ENCODE assay signal across 15 cellular contexts in genomic region chr7:81150951-81151361, GRCh38.
DNase-seq lines count a peak whose midpoint lies in the region; ATAC-seq, FAIRE-seq and TF ChIP-seq lines count a peak whose summit lies in the region.
"Had no signal": no experiment of that assay in that cellular context is flagged by ENCODE, and none has a peak within 500 bp of the region (broad histone marks: within the 10 kb centered on the region; RNA-seq: fewer than 3 reads in every experiment).

No MANE protein-coding gene starts in this region.

- H2AK5ac ChIP-seq in H1 (ENCODE audit: low read depth, low read length) = no peak overlapping the region
- H2AK5ac ChIP-seq in mesendoderm (ENCODE audit: low read length) = no peak overlapping the region

- no peak overlapping the region for H3K23ac ChIP-seq in H1 (ENCODE audit: insufficient read length)
- no peak overlapping the region for H3K23ac ChIP-seq in mesendoderm (ENCODE audit: low read length)

- H2BK15ac ChIP-seq in H1 (ENCODE audit: low read length) (no peak overlapping the region), mesendoderm (replicated peaks; ENCODE audit: low read depth) (no peak overlapping the region)

- WGBS in H1 (ENCODE audit: extremely low coverage in 1 of 2, insufficient coverage in 1 of 2, insufficient read length in 1 of 2, insufficient replicate concordance in 2 of 2, low coverage in 1 of 2, low lambda C conversion rate in 2 of 2, missing lambda C conversion rate in 1 of 2), 2 experiments = 94% methylated on average over 1 of the region's 1 CpG; no CpG with 5 or more reads in 1 of the 2 experiments
- no CpG with 5 or more reads among the region's 1 CpG for WGBS in mesendoderm (ENCODE audit: extremely low coverage, insufficient coverage, low lambda C conversion rate)

- CTCF ChIA-PET in H1 (lab: Charles Lee; ENCODE audit: partially characterized antibody) = interaction anchor here (1.4 kb wide), 1 partner anchor 106 kb away, joined by 3 read pairs; no protein-coding TSS in a partner anchor
- CTCF ChIA-PET in CD4-positive, alpha-beta T cell (lab: Charles Lee) = no interaction called here

- H3K36me3 ChIP-seq in ACC112 (ENCODE audit: insufficient read depth, low read length) = no peaks in the 10 kb centered on the region
- no peaks in the 10 kb centered on the region for H3K36me3 ChIP-seq in H1 (ENCODE audit: control insufficient read depth in 2 of 4, insufficient read depth in 4 of 4, low read length in 3 of 4)
- no peaks in the 10 kb centered on the region for H3K36me3 ChIP-seq in mesendoderm (ENCODE audit: control insufficient read depth, insufficient read depth, low read length)
- H3K36me3 ChIP-seq: tibial artery had no signal

- FAIRE-seq in H1 (lab: Jason Lieb, UNC) = no peak
- FAIRE-seq: HTR-8/SVneo had no signal

- no peak for TF ChIP-seq RAD21 in H1 (IDR thresholded peaks at IDR 0.05 in 1 of 2, conservative IDR thresholded peaks at IDR 0.05 in 1 of 2; ENCODE audit: low read depth in 2 of 2, low read length in 2 of 2)

- no peaks in the 10 kb centered on the region for H3K4me1 Mint-ChIP-seq in CD4-positive, alpha-beta T cell (ENCODE audit: low read depth)
- H3K4me1 Mint-ChIP-seq: activated naive CD8-positive, alpha-beta T cell treated with anti-CD3 and anti-CD28 coated beads for 36 hours had no signal

- no peak overlapping the region for H3K4me3 ChIP-seq in ACC112 (ENCODE audit: low read depth, low read length)
- no peak overlapping the region for H3K4me3 ChIP-seq in H1 (ENCODE audit: extremely low read depth in 1 of 4, insufficient read depth in 2 of 4, low read depth in 3 of 4, low read length in 4 of 4)
- H3K4me3 ChIP-seq in mesendoderm (ENCODE audit: low read length) = no peak overlapping the region
- H3K4me3 ChIP-seq: skin epidermis, tibial artery had no signal

- H3K27me3 ChIP-seq in ACC112 (ENCODE audit: insufficient read depth, low read length) = no peaks in the 10 kb centered on the region
- H3K27me3 ChIP-seq in H1 (replicated peaks in 1 of 4; ENCODE audit: control insufficient read depth in 3 of 4, extremely low read depth in 1 of 4, insufficient read depth in 3 of 4, low read length in 3 of 4) = peaks cover 0 to 1% (median 0%) of the 10 kb centered on the region in 4 experiments; a peak in 1 of 7 replicates
- no peaks in the 10 kb centered on the region for H3K27me3 ChIP-seq in mesendoderm (ENCODE audit: insufficient read depth, low read length, poor library complexity)
- no peaks in the 10 kb centered on the region for H3K27me3 ChIP-seq in CD4-positive, alpha-beta T cell (ENCODE audit: control insufficient read depth, insufficient read depth, low read length)
- H3K27me3 ChIP-seq: tibial artery had no signal

- H2BK5ac ChIP-seq in H1 (ENCODE audit: low read depth, low read length) (no peak overlapping the region), mesendoderm (ENCODE audit: low read length) (no peak overlapping the region)

- DNase-seq in M059J (ENCODE audit: low read depth) = peak; percentile 76
- DNase-seq in H1 (ENCODE audit: low read depth in 1 of 2, low spot score in 2 of 2) = no peak
- DNase-seq in mesendoderm = peak; percentile 22
- DNase-seq in NCI-H1930 (lab: John Stamatoyannopoulos, UW) = no peak
- no peak for DNase-seq in NCI-H187 (lab: John Stamatoyannopoulos, UW)
- no peak for DNase-seq in CD4-positive, alpha-beta T cell
- DNase-seq: activated naive CD8-positive, alpha-beta T cell treated with anti-CD3 and anti-CD28 coated beads for 36 hours; effector CD8-positive, alpha-beta T cell; GF-D8; NCI-H1694; tibial artery had no signal

- H2AFZ ChIP-seq in ACC112 (ENCODE audit: low read length, unreplicated experiment) (peak overlapping the region; percentile 83), H1 (ENCODE audit: low read length) (0 out of 2 replicates have a peak overlapping the region, but pooled peaks have one; percentile 35)

- H3K56ac ChIP-seq in H1 (replicated peaks; ENCODE audit: insufficient read length, low read depth, low read length) (no peak overlapping the region), mesendoderm (ENCODE audit: low read length) (no peak overlapping the region)

- H4K5ac ChIP-seq in H1 (ENCODE audit: insufficient read length, low read depth, low read length) (no peak overlapping the region), mesendoderm (ENCODE audit: low read length) (no peak overlapping the region)

- TF ChIP-seq POLR2A in H1 (IDR thresholded peaks at IDR 0.05; ENCODE audit: control extremely low read depth in 1 of 2, low read depth in 2 of 2, low read length in 2 of 2) = no peak

- no peak overlapping the region for H3K14ac ChIP-seq in H1 (ENCODE audit: insufficient read length)

- no peaks in the 10 kb centered on the region for H3K27me3 Mint-ChIP-seq in CD4-positive, alpha-beta T cell
- H3K27me3 Mint-ChIP-seq: activated naive CD8-positive, alpha-beta T cell treated with anti-CD3 and anti-CD28 coated beads for 36 hours had no signal

- H3K4ac ChIP-seq in H1 (replicated peaks; ENCODE audit: insufficient read length, low read depth, low read length) = no peak overlapping the region
- no peak overlapping the region for H3K4ac ChIP-seq in mesendoderm (ENCODE audit: low read depth, low read length)

- no peak for TF ChIP-seq CTCF in H1 (IDR thresholded peaks at IDR 0.05; ENCODE audit: control extremely low read depth in 1 of 3, insufficient read depth in 1 of 3, low read depth in 1 of 3, low read length in 3 of 3)
- TF ChIP-seq CTCF in CD4-positive, alpha-beta T cell (IDR thresholded peaks at IDR 0.05) = no peak

- H3K18ac ChIP-seq in H1 (ENCODE audit: extremely low read depth, low read length) (no peak overlapping the region), mesendoderm (ENCODE audit: low read length) (no peak overlapping the region)

- no peak overlapping the region for H3K4me3 Mint-ChIP-seq in CD4-positive, alpha-beta T cell
- H3K4me3 Mint-ChIP-seq: activated naive CD8-positive, alpha-beta T cell treated with anti-CD3 and anti-CD28 coated beads for 36 hours had no signal

- H3K27ac ChIP-seq in ACC112 (ENCODE audit: low read depth, low read length) (no peak overlapping the region), H1 (ENCODE audit: low read depth, low read length) (no peak overlapping the region), mesendoderm (ENCODE audit: low read depth, low read length) (no peak overlapping the region)
- no peak overlapping the region for H3K27ac ChIP-seq in CD4-positive, alpha-beta T cell (ENCODE audit: low read depth, low read length)
- H3K27ac ChIP-seq: skin epidermis, tibial artery had no signal

- no peaks in the 10 kb centered on the region for H3K36me3 Mint-ChIP-seq in CD4-positive, alpha-beta T cell (ENCODE audit: low read depth)
- H3K36me3 Mint-ChIP-seq: activated naive CD8-positive, alpha-beta T cell treated with anti-CD3 and anti-CD28 coated beads for 36 hours had no signal

- ATAC-seq in CD4-positive, alpha-beta T cell (ENCODE audit: poor library complexity) = no peak
- no peak for ATAC-seq in GM19324 (IDR thresholded peaks at IDR 0.05; ENCODE audit: low FRiP score, unreplicated experiment)

- H3K9ac ChIP-seq in H1 (replicated peaks in 1 of 4; ENCODE audit: extremely low read depth in 1 of 4, low read depth in 3 of 4, low read length in 3 of 4) (no peak overlapping the region), mesendoderm (ENCODE audit: low read length) (no peak overlapping the region)

- H3K9me3 ChIP-seq in H1 (ENCODE audit: insufficient read depth in 2 of 2, low read depth in 1 of 2, low read length in 1 of 2) = no peaks in the 10 kb centered on the region
- no peaks in the 10 kb centered on the region for H3K9me3 ChIP-seq in CD4-positive, alpha-beta T cell (ENCODE audit: control insufficient read depth, low read length)
- H3K9me3 ChIP-seq: tibial artery had no signal

- H4K8ac ChIP-seq in H1 (ENCODE audit: extremely low read depth, insufficient read depth, low read length) (no peak overlapping the region; the same call in 1 of the 2 replicates), mesendoderm (ENCODE audit: low read depth, low read length) (no peak overlapping the region)

- H2BK120ac ChIP-seq in H1 (replicated peaks; ENCODE audit: low read depth, low read length) (no peak overlapping the region), mesendoderm (ENCODE audit: low read depth, low read length) (no peak overlapping the region)

- POLR2A ChIA-PET in H1 (lab: Charles Lee; ENCODE audit: partially characterized antibody) = no interaction called here
- POLR2A ChIA-PET in CD4-positive, alpha-beta T cell (lab: Charles Lee) = no interaction called here

- H3K4me1 ChIP-seq in ACC112 (ENCODE audit: control insufficient read depth, insufficient read depth, low read length, unreplicated experiment) (peaks cover 3% of the 10 kb centered on the region), H1 (replicated peaks in 1 of 4; ENCODE audit: control insufficient read depth in 3 of 4, insufficient read depth in 4 of 4, low read length in 3 of 4) (peaks cover 0 to 9% (median 4%) of the 10 kb centered on the region in 4 experiments; a peak in 4 of 7 replicates), mesendoderm (ENCODE audit: control insufficient read depth, low read depth, low read length) (peaks cover 3% of the 10 kb centered on the region)
- H3K4me1 ChIP-seq: tibial artery had no signal

- no peak overlapping the region for H4K91ac ChIP-seq in H1 (replicated peaks; ENCODE audit: insufficient read length, low read length)

- no peak overlapping the region for H3K4me2 ChIP-seq in H1 (ENCODE audit: insufficient read depth in 1 of 2, low read depth in 2 of 2, low read length in 2 of 2)
- H3K4me2 ChIP-seq in mesendoderm (ENCODE audit: low read length) = no peak overlapping the region

- intact Hi-C loops in CD4-positive, alpha-beta T cell (cut with DNase I, micrococcal nuclease) = no loop called here

- H2BK20ac ChIP-seq in H1 (ENCODE audit: low read length) = 0 out of 2 replicates have a peak overlapping the region, but pooled peaks have one; percentile 82

- H3K79me1 ChIP-seq in H1 (ENCODE audit: low read depth, low read length) (no peaks in the 10 kb centered on the region), mesendoderm (ENCODE audit: low read length) (no peaks in the 10 kb centered on the region)

- H3K27ac Mint-ChIP-seq in CD4-positive, alpha-beta T cell = no peak overlapping the region
- H3K27ac Mint-ChIP-seq: activated naive CD8-positive, alpha-beta T cell treated with anti-CD3 and anti-CD28 coated beads for 36 hours had no signal

- H3K79me2 ChIP-seq in ACC112 (ENCODE audit: control insufficient read depth, insufficient read depth, low read length, unreplicated experiment) (no peaks in the 10 kb centered on the region), H1 (ENCODE audit: control insufficient read depth in 1 of 2, insufficient read depth in 2 of 2, low read length in 2 of 2) (no peaks in the 10 kb centered on the region), mesendoderm (ENCODE audit: control insufficient read depth, insufficient read depth, low read length) (no peaks in the 10 kb centered on the region)

- no peaks in the 10 kb centered on the region for H3K23me2 ChIP-seq in H1 (ENCODE audit: low read depth, low read length)

- no peaks in the 10 kb centered on the region for H4K20me1 ChIP-seq in H1 (replicated peaks in 1 of 2; ENCODE audit: control insufficient read depth in 1 of 2, insufficient read depth in 2 of 2, low read length in 2 of 2)

- H2BK12ac ChIP-seq in H1 (ENCODE audit: low read depth, low read length) = no peak overlapping the region

- H3K9me3 Mint-ChIP-seq in CD4-positive, alpha-beta T cell = peaks cover 6% of the 10 kb centered on the region
- H3K9me3 Mint-ChIP-seq: activated naive CD8-positive, alpha-beta T cell treated with anti-CD3 and anti-CD28 coated beads for 36 hours had no signal

- no peak for TF ChIP-seq EP300 in H1 (IDR thresholded peaks at IDR 0.05; ENCODE audit: borderline replicate concordance in 1 of 2, low read depth in 2 of 2, low read length in 2 of 2)

Comparison
In these comparisons a context has a peak if more than half of its experiments do, and no peak if none do; other contexts are left out.
1. DNase-seq: peak in M059J (single experiment) and mesendoderm (single experiment); none in H1 (0 of 2), NCI-H1930 (0 of 2), NCI-H187 (0 of 2) and CD4-positive, alpha-beta T cell (0 of 10).